2 cellular contexts compared by ENCODE assay signal in genomic region chr7:85424298-85424697, GRCh38.
TF ChIP-seq lines count a peak whose summit lies in the region.

No MANE protein-coding gene starts in this region.

TF ChIP-seq in GM23338, 12 proteins besides CTCF, POLR2A, EP300 and RAD21:
- no peak for TF ChIP-seq STAT1 (IDR thresholded peaks at IDR 0.05; ENCODE audit: unreplicated experiment)
- no peak for TF ChIP-seq NANOG (IDR thresholded peaks at IDR 0.05; ENCODE audit: borderline replicate concordance)
- TF ChIP-seq ZNF462 (CRISPR knock-in tag; IDR thresholded peaks at IDR 0.05) = no peak
- no peak for TF ChIP-seq EZH2 (IDR thresholded peaks at IDR 0.05; ENCODE audit: low read depth, unreplicated experiment)
- no peak for TF ChIP-seq POLR2AphosphoS5 (IDR thresholded peaks at IDR 0.05; ENCODE audit: low read depth)
- no peak for TF ChIP-seq ZNF114 (CRISPR knock-in tag; IDR thresholded peaks at IDR 0.05)
- TF ChIP-seq EZH2phosphoT487 (IDR thresholded peaks at IDR 0.05; ENCODE audit: unreplicated experiment) = no peak
- no peak for TF ChIP-seq ZNF331 (CRISPR knock-in tag; IDR thresholded peaks at IDR 0.05; ENCODE audit: low read depth)

TF ChIP-seq in SK-N-SH treated with all-trans-retinoic acid at 6 μM for 48 hours, 23 proteins besides CTCF, POLR2A, EP300 and RAD21:
- no peak for TF ChIP-seq ZNF565 (CRISPR knock-in tag; conservative IDR thresholded peaks at IDR 0.05; ENCODE audit: low read depth)
- TF ChIP-seq ISL1 (CRISPR knock-in tag; IDR thresholded peaks at IDR 0.05) = no peak
- TF ChIP-seq TOX (CRISPR knock-in tag; IDR thresholded peaks at IDR 0.05; ENCODE audit: borderline replicate concordance) = no peak
- TF ChIP-seq ZFP3 (CRISPR knock-in tag; IDR thresholded peaks at IDR 0.05) = no peak
- no peak for TF ChIP-seq ZNF70 (CRISPR knock-in tag; IDR thresholded peaks at IDR 0.05)
- TF ChIP-seq BACH2 (CRISPR knock-in tag; IDR thresholded peaks at IDR 0.05; ENCODE audit: borderline replicate concordance) = no peak
- TF ChIP-seq ARNTL (CRISPR knock-in tag; IDR thresholded peaks at IDR 0.05; ENCODE audit: borderline replicate concordance, low read depth) = no peak
- TF ChIP-seq CSDC2 (CRISPR knock-in tag; IDR thresholded peaks at IDR 0.05) = no peak
- no peak for TF ChIP-seq PPARA (CRISPR knock-in tag; IDR thresholded peaks at IDR 0.05; ENCODE audit: borderline replicate concordance)
- TF ChIP-seq ZC3H10 (CRISPR knock-in tag; IDR thresholded peaks at IDR 0.05) = no peak
- no peak for TF ChIP-seq GLIS3 (CRISPR knock-in tag; IDR thresholded peaks at IDR 0.05)
- TF ChIP-seq ZNF8 (CRISPR knock-in tag; IDR thresholded peaks at IDR 0.05) = no peak
- TF ChIP-seq CSRNP3 (CRISPR knock-in tag; IDR thresholded peaks at IDR 0.05) = no peak
- no peak for TF ChIP-seq ZFP30 (CRISPR knock-in tag; IDR thresholded peaks at IDR 0.05)
- TF ChIP-seq TCF4 (CRISPR knock-in tag; IDR thresholded peaks at IDR 0.05; ENCODE audit: borderline replicate concordance) = no peak
- TF ChIP-seq CREB5 (CRISPR knock-in tag; IDR thresholded peaks at IDR 0.05; ENCODE audit: low read depth) = no peak
- no peak for TF ChIP-seq OSR1 (CRISPR knock-in tag; IDR thresholded peaks at IDR 0.05)
- no peak for TF ChIP-seq POU6F1 (CRISPR knock-in tag; IDR thresholded peaks at IDR 0.05; ENCODE audit: borderline replicate concordance, low read depth)
- no peak for TF ChIP-seq PATZ1 (CRISPR knock-in tag; IDR thresholded peaks at IDR 0.05; ENCODE audit: borderline replicate concordance)
- TF ChIP-seq SNAI2 (CRISPR knock-in tag; IDR thresholded peaks at IDR 0.05) = no peak
